ENCODE assay signal across 15 cellular contexts in the genomic region with DNA sequence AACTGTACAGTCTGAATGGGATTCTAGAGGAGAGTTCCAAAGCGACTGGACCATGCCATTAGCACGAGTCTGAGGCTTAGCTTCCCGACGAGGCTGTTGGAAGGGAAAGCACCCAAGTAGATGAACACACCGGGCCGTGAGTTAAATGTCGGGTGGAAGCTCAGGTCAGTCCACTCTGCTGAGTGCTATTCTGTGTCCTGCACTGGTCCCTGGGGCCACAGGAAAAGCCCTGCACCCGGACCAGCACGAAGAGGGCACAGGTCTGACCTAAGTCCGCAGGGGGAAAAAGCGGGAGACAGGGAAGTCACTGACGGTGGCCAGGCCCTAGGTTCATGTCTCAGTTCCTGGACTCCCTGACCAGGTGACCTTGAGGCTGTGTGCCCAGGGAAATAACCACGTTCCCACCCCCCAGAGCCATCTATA. TPM values are rescaled to one million over a fixed set of nuclear protein-coding genes. Genes with fewer than 3 reads are reported as not detected.
A peak's percentile ranks its signal among the peaks of the same experiment; 100 is the strongest.
DNase-seq lines count a peak whose midpoint lies in the region; ATAC-seq and TF ChIP-seq lines count a peak whose summit lies in the region.
"Had no signal": no experiment of that assay in that cellular context is flagged by ENCODE, and none has a peak within 500 bp of the region (broad histone marks: within the 10 kb centered on the region; RNA-seq: fewer than 3 reads in every experiment).

No MANE protein-coding gene starts in this region.

- no peaks in the 10 kb centered on the region for H3K36me3 Mint-ChIP-seq in activated CD8-positive, alpha-beta memory T cell treated with anti-CD3 and anti-CD28 coated beads, Interleukin-2, amount 10 ng/mL, durations not matched to agents 7 days and 5 days
- no peaks in the 10 kb centered on the region for H3K36me3 Mint-ChIP-seq in progenitor cell of endocrine pancreas (ENCODE audit: insufficient read depth)

- H3K9me3 Mint-ChIP-seq in activated CD8-positive, alpha-beta memory T cell treated with anti-CD3 and anti-CD28 coated beads, Interleukin-2, amount 10 ng/mL, durations not matched to agents 7 days and 5 days (ENCODE audit: low read depth) = no peaks in the 10 kb centered on the region
- no peaks in the 10 kb centered on the region for H3K9me3 Mint-ChIP-seq in progenitor cell of endocrine pancreas (ENCODE audit: low read depth)

- no peak overlapping the region for H3K4me3 Mint-ChIP-seq in activated CD8-positive, alpha-beta memory T cell treated with anti-CD3 and anti-CD28 coated beads, Interleukin-2, amount 10 ng/mL, durations not matched to agents 7 days and 5 days
- no peak overlapping the region for H3K4me3 Mint-ChIP-seq in progenitor cell of endocrine pancreas (ENCODE audit: low read depth)
- H3K4me3 Mint-ChIP-seq: CD4-positive, alpha-beta T cell had no signal

- WGBS in esophagus muscularis mucosa = 85% methylated on average over 12 of the region's 13 CpGs

- H3K4me3 ChIP-seq in esophagus muscularis mucosa = no peak overlapping the region

- H3K4me1 ChIP-seq in esophagus muscularis mucosa = peaks cover 0 to 25% (median 14%) of the 10 kb centered on the region in 4 donors
- H3K4me1 ChIP-seq: BE2C had no signal

- no peaks in the 10 kb centered on the region for H3K4me1 Mint-ChIP-seq in activated CD8-positive, alpha-beta memory T cell treated with anti-CD3 and anti-CD28 coated beads, Interleukin-2, amount 10 ng/mL, durations not matched to agents 7 days and 5 days
- H3K4me1 Mint-ChIP-seq in progenitor cell of endocrine pancreas (ENCODE audit: low read depth) = peaks cover 7% of the 10 kb centered on the region

- CTCF ChIA-PET in activated CD8-positive, alpha-beta memory T cell treated with anti-CD3 and anti-CD28 coated beads, Interleukin-2, amount 10 ng/mL, durations not matched to agents 7 days and 5 days (lab: Charles Lee) = no interaction called here

- no peak for TF ChIP-seq EP300 in esophagus muscularis mucosa (IDR thresholded peaks at IDR 0.05)

- no peak for TF ChIP-seq CTCF in esophagus muscularis mucosa (IDR thresholded peaks at IDR 0.05)
- no peak for TF ChIP-seq CTCF in progenitor cell of endocrine pancreas (IDR thresholded peaks at IDR 0.05; ENCODE audit: unreplicated experiment)

- no peak for ATAC-seq in activated CD8-positive, alpha-beta memory T cell treated with anti-CD3 and anti-CD28 coated beads, Interleukin-2, amount 10 ng/mL, durations not matched to agents 7 days and 5 days
- ATAC-seq in HG02973 (IDR thresholded peaks at IDR 0.05; ENCODE audit: unreplicated experiment) (no peak), GM18519 (IDR thresholded peaks at IDR 0.05; ENCODE audit: low FRiP score, unreplicated experiment) (no peak)
- ATAC-seq: PC-3 had no signal

- peak overlapping the region in 1 of 4 donors; percentile 67 for H3K27ac ChIP-seq in esophagus muscularis mucosa (replicated peaks in 1 of 4)
- H3K27ac ChIP-seq: RWPE1 had no signal

- TF ChIP-seq POLR2A in esophagus muscularis mucosa (IDR thresholded peaks at IDR 0.05; ENCODE audit: low read depth) = no peak

- peak; percentile 19 for DNase-seq in activated CD8-positive, alpha-beta memory T cell treated with anti-CD3 and anti-CD28 coated beads, Interleukin-2, amount 10 ng/mL, durations not matched to agents 7 days and 5 days
- DNase-seq in esophagus muscularis mucosa (ENCODE audit: extremely low spot score) (peak; percentile 70), progenitor cell of endocrine pancreas (ENCODE audit: low spot score, unreplicated experiment) (peak; percentile 6), ureter (ENCODE audit: low spot score) (peak; percentile 37), NCI-H446 treated with DMSO at 0.1 percent for 48 hours (lab: John Stamatoyannopoulos, UW) (no peak)
- DNase-seq: BE2C; CD4-positive, alpha-beta T cell; HCEC 1CT; NCI-H1417; NCI-H187 treated with DMSO at 0.1 percent for 48 hours; NCI-H774; PC-3 had no signal

- H3K9me3 ChIP-seq in esophagus muscularis mucosa = no peaks in the 10 kb centered on the region
- H3K9me3 ChIP-seq: BE2C had no signal

- peaks cover 36% of the 10 kb centered on the region for H3K27me3 Mint-ChIP-seq in activated CD8-positive, alpha-beta memory T cell treated with anti-CD3 and anti-CD28 coated beads, Interleukin-2, amount 10 ng/mL, durations not matched to agents 7 days and 5 days
- H3K27me3 Mint-ChIP-seq in progenitor cell of endocrine pancreas = peaks cover 34% of the 10 kb centered on the region

- no peak overlapping the region for H3K27ac Mint-ChIP-seq in activated CD8-positive, alpha-beta memory T cell treated with anti-CD3 and anti-CD28 coated beads, Interleukin-2, amount 10 ng/mL, durations not matched to agents 7 days and 5 days
- no peak overlapping the region for H3K27ac Mint-ChIP-seq in progenitor cell of endocrine pancreas
- H3K27ac Mint-ChIP-seq: CD4-positive, alpha-beta T cell had no signal

- intact Hi-C loops in esophagus muscularis mucosa (cut with DNase I) = no loop called here

- no peaks in the 10 kb centered on the region for H3K36me3 ChIP-seq in esophagus muscularis mucosa
- H3K36me3 ChIP-seq: BE2C had no signal

- H3K27me3 ChIP-seq in esophagus muscularis mucosa = peaks cover 0 to 39% (median 0%) of the 10 kb centered on the region in 4 donors

RNA-seq across cellular contexts. Expression of a gene that starts 44.1 kb away (rescaled TPM):
- total RNA-seq in activated CD8-positive, alpha-beta memory T cell treated with anti-CD3 and anti-CD28 coated beads, Interleukin-2, amount 10 ng/mL, durations not matched to agents 7 days and 5 days = not detected
- total RNA-seq in esophagus muscularis mucosa (10 to 100 TPM in 3 of 4 donors, 1 to 10 TPM in 1; 3.4 to 43.8 (median 17.2) TPM), progenitor cell of endocrine pancreas (0.62 and 1.0 TPM in 2 replicates), ureter (2.4 TPM)
- total RNA-seq: CD4-positive, alpha-beta T cell; PC-3 had no signal
